18 cellular contexts compared by ENCODE assay signal in genomic region chr12:34606749-34607519, GRCh38.
"Had no signal": no experiment of that assay in that cellular context is flagged by ENCODE, and none has a peak within 500 bp of the region (broad histone marks: within the 10 kb centered on the region; RNA-seq: fewer than 3 reads in every experiment).

No MANE protein-coding gene starts in this region.

- H3K27me3 Mint-ChIP-seq: activated CD4-positive, alpha-beta T cell treated with anti-CD3 and anti-CD28 coated beads, Interleukin-2, amount 10 ng/mL, durations not matched to agents 24 days and 14 days; activated naive CD8-positive, alpha-beta T cell treated with anti-CD3 and anti-CD28 coated beads, Interleukin-2, amount 10 ng/mL, durations not matched to agents 7 days and 5 days; naive B cell; stimulated activated memory B cell treated with anti-CD40 and anti-IgM and Interleukin-4, amounts not matched to agents 10 μg/mL and 1 μg/mL and 100 μg/mL, for 72 hours had no signal

- H3K4me1 ChIP-seq: heart left ventricle, pancreas, SJSA1, transverse colon had no signal

- H3K4me3 Mint-ChIP-seq: activated CD4-positive, alpha-beta T cell treated with anti-CD3 and anti-CD28 coated beads, Interleukin-2, amount 10 ng/mL, durations not matched to agents 24 days and 14 days; activated naive CD8-positive, alpha-beta T cell treated with anti-CD3 and anti-CD28 coated beads, Interleukin-2, amount 10 ng/mL, durations not matched to agents 7 days and 5 days; naive B cell; stimulated activated memory B cell treated with anti-CD40 and anti-IgM and Interleukin-4, amounts not matched to agents 10 μg/mL and 1 μg/mL and 100 μg/mL, for 72 hours had no signal

- H3K36me3 ChIP-seq: heart left ventricle, pancreas, SJSA1, transverse colon, WERI-Rb-1 had no signal

- H3K27ac Mint-ChIP-seq: activated CD4-positive, alpha-beta T cell treated with anti-CD3 and anti-CD28 coated beads, Interleukin-2, amount 10 ng/mL, durations not matched to agents 24 days and 14 days; activated naive CD8-positive, alpha-beta T cell treated with anti-CD3 and anti-CD28 coated beads, Interleukin-2, amount 10 ng/mL, durations not matched to agents 7 days and 5 days; naive B cell; stimulated activated memory B cell treated with anti-CD40 and anti-IgM and Interleukin-4, amounts not matched to agents 10 μg/mL and 1 μg/mL and 100 μg/mL, for 72 hours had no signal

- H3K4me1 Mint-ChIP-seq: activated CD4-positive, alpha-beta T cell treated with anti-CD3 and anti-CD28 coated beads, Interleukin-2, amount 10 ng/mL, durations not matched to agents 24 days and 14 days; activated naive CD8-positive, alpha-beta T cell treated with anti-CD3 and anti-CD28 coated beads, Interleukin-2, amount 10 ng/mL, durations not matched to agents 7 days and 5 days; naive B cell; stimulated activated memory B cell treated with anti-CD40 and anti-IgM and Interleukin-4, amounts not matched to agents 10 μg/mL and 1 μg/mL and 100 μg/mL, for 72 hours had no signal

- H3K9me3 ChIP-seq: pancreas had no signal

- H3K27ac ChIP-seq: heart left ventricle, pancreas, SJSA1, transverse colon, WERI-Rb-1 had no signal

- H3K36me3 Mint-ChIP-seq: activated naive CD8-positive, alpha-beta T cell treated with anti-CD3 and anti-CD28 coated beads, Interleukin-2, amount 10 ng/mL, durations not matched to agents 7 days and 5 days; stimulated activated memory B cell treated with anti-CD40 and anti-IgM and Interleukin-4, amounts not matched to agents 10 μg/mL and 1 μg/mL and 100 μg/mL, for 72 hours had no signal

- H3K4me3 ChIP-seq: heart left ventricle, pancreas, SJSA1, smooth muscle cell, transverse colon had no signal

- H3K27me3 ChIP-seq: pancreas, SJSA1, transverse colon had no signal

- DNase-seq: activated CD4-positive, alpha-beta T cell treated with anti-CD3 and anti-CD28 coated beads, Interleukin-2, amount 10 ng/mL, durations not matched to agents 24 days and 14 days; activated CD8-positive, alpha-beta memory T cell treated with anti-CD3 and anti-CD28 coated beads for 24 hours; activated gamma-delta T cell; activated naive CD8-positive, alpha-beta T cell treated with anti-CD3 and anti-CD28 coated beads, Interleukin-2, amount 10 ng/mL, durations not matched to agents 7 days and 5 days; effector CD4-positive, alpha-beta T cell; foreskin melanocyte; midbrain; naive B cell; retina; stimulated activated CD4-positive, alpha-beta T cell treated with anti-CD3 and anti-CD28 coated beads, Interleukin-1b, Interleukin-23, amount 100 ng/mL, for 48 hours; T-helper 1 cell; transverse colon; WERI-Rb-1 had no signal
